ENCODE assay signal across 8 cellular contexts in genomic region chr9:127223810-127224177, GRCh38. TPM values are rescaled to one million over a fixed set of nuclear protein-coding genes. Genes with fewer than 3 reads are reported as not detected.
A peak's percentile ranks its signal among the peaks of the same experiment; 100 is the strongest.
DNase-seq lines count a peak whose midpoint lies in the region; ATAC-seq and TF ChIP-seq lines count a peak whose summit lies in the region.

No MANE protein-coding gene starts in this region.

- TF ChIP-seq CTCF in CD14-positive monocyte (IDR thresholded peaks at IDR 0.05), result no peak
- peak; percentile 0 for TF ChIP-seq CTCF in NB4 (IDR thresholded peaks at IDR 0.05; ENCODE audit: low read depth, low read length)
- no peak for TF ChIP-seq CTCF in neural crest cell (conservative IDR thresholded peaks at IDR 0.05)
- TF ChIP-seq CTCF in mucosa of descending colon (IDR thresholded peaks at IDR 0.05), result no peak

- ATAC-seq in mucosa of descending colon, result no peak

- DNase-seq in CD14-positive monocyte (ENCODE audit: low spot score), result no peak
- DNase-seq in NB4 (ENCODE audit: low read depth), result no peak
- no peak for DNase-seq in neural crest cell (ENCODE audit: low read depth, low spot score)
- DNase-seq in stimulated activated naive CD4-positive, alpha-beta T cell treated with Interleukin-2 at 50 U/mL for 16 hours (lab: John Stamatoyannopoulos, UW), result no peak
- no peak for DNase-seq in NAMALWA (ENCODE audit: low spot score)
- DNase-seq in mucosa of descending colon, result no peak
- no peak for DNase-seq in SW 1271 (lab: John Stamatoyannopoulos, UW)

- H3K4me3 ChIP-seq in NB4 (ENCODE audit: low read depth, low read length) (no peak overlapping the region), ectodermal cell (ENCODE audit: insufficient read depth, low read depth, low read length) (peak overlapping the region; percentile 23), mucosa of descending colon (no peak overlapping the region)

- peaks cover 0 to 12% (median 3%) of the 10 kb centered on the region in 7 donors for H3K9me3 Mint-ChIP-seq in CD14-positive monocyte
- no peaks in the 10 kb centered on the region for H3K9me3 Mint-ChIP-seq in neural crest cell

- H3K9me3 ChIP-seq in ectodermal cell (ENCODE audit: control insufficient read depth, low read length) (no peaks in the 10 kb centered on the region), mucosa of descending colon (no peaks in the 10 kb centered on the region)

- H3K27ac ChIP-seq in ectodermal cell (ENCODE audit: insufficient read depth, low read depth, low read length, poor library complexity, severe bottlenecking), result no peak overlapping the region

- no peaks in the 10 kb centered on the region for H3K36me3 ChIP-seq in ectodermal cell (ENCODE audit: control insufficient read depth, insufficient read depth, low read length)
- H3K36me3 ChIP-seq in mucosa of descending colon (ENCODE audit: low read depth), result no peaks in the 10 kb centered on the region

- H3K27ac Mint-ChIP-seq in CD14-positive monocyte (peak overlapping the region in 2 of 7 donors; percentile 20 to 24), neural crest cell (ENCODE audit: unreplicated experiment) (no peak overlapping the region)

- peak overlapping the region; percentile 81 to 85 for H3K4me3 Mint-ChIP-seq in CD14-positive monocyte
- peak overlapping the region; percentile 92 for H3K4me3 Mint-ChIP-seq in neural crest cell

- 35 to 38% methylated on average over 8 of the region's 8 CpGs for WGBS in ectodermal cell, 2 experiments

- H3K27me3 ChIP-seq in ectodermal cell (ENCODE audit: control insufficient read depth, insufficient read depth, low read length, poor library complexity, severe bottlenecking), result peaks cover 45% of the 10 kb centered on the region

- H3K4me1 Mint-ChIP-seq in CD14-positive monocyte (peaks cover 24% of the 10 kb centered on the region), neural crest cell (peaks cover 7% of the 10 kb centered on the region)

- intact Hi-C loops in CD14-positive monocyte (cut with micrococcal nuclease) (loop anchor here (5.0 to 10.0 kb wide), 3 partner anchors 174 to 694 kb away; partner anchors contain the start of genes LRSAM1 (in 2 of the 2), RPL12 (in 2 of the 2), SLC2A8 (in 2 of the 2) and ST6GALNAC4 (in 1 of the 2)), mucosa of descending colon (cut with DNase I, micrococcal nuclease) (no loop called here)

- peaks cover 37 to 48% (median 42%) of the 10 kb centered on the region in 3 donors for H3K27me3 Mint-ChIP-seq in CD14-positive monocyte (ENCODE audit: low read depth in 3 of 3)
- peaks cover 48% of the 10 kb centered on the region for H3K27me3 Mint-ChIP-seq in neural crest cell (ENCODE audit: low read depth)

- H3K4me1 ChIP-seq in ectodermal cell (ENCODE audit: control insufficient read depth, insufficient read depth, low read length) (no peaks in the 10 kb centered on the region), mucosa of descending colon (ENCODE audit: low read depth) (peaks cover 4% of the 10 kb centered on the region)

- H3K36me3 Mint-ChIP-seq in CD14-positive monocyte (peaks cover 3 to 9% of the 10 kb centered on the region in 2 donors), neural crest cell (ENCODE audit: low read depth) (no peaks in the 10 kb centered on the region)

- TF ChIP-seq POLR2A in NB4 (IDR thresholded peaks at IDR 0.05; ENCODE audit: extremely low read depth, insufficient read length), result no peak

RNA-seq across cellular contexts. Expression of gene GARNL3, which starts 40.8 kb away (rescaled TPM):
- under 1 TPM; 0.39 to 0.94 TPM for polyA plus RNA-seq in CD14-positive monocyte
- polyA plus RNA-seq in ectodermal cell (2013, experiment 1 of 4), result 11.9 TPM
- 12.4 TPM for polyA plus RNA-seq in ectodermal cell (2013, experiment 2 of 4)
- polyA plus RNA-seq in ectodermal cell (2013, experiment 3 of 4), result 12.5 TPM
- 16.9 TPM for polyA plus RNA-seq in ectodermal cell (2013, experiment 4 of 4)
- total RNA-seq in neural crest cell, result 10.3 and 10.5 TPM in 2 replicates
- 10 to 100 TPM in 1 of 3 donors, 1 to 10 TPM in 2; 5.4 to 14.2 (median 8.6) TPM for total RNA-seq in mucosa of descending colon

Comparison
In these comparisons a context has a peak if more than half of its experiments do, and no peak if none do; other contexts are left out.
1. intact Hi-C loops: an anchor here in CD14-positive monocyte (5.0 to 10.0 kb wide); none called in mucosa of descending colon.